In genomic region chr17:58417300-58418092, GRCh38 we compare ENCODE assay signal across 1 cellular context.
A peak's percentile ranks its signal among the peaks of the same experiment; 100 is the strongest.
TF ChIP-seq lines count a peak whose summit lies in the region.

TSS of gene RNF43 (minus strand) at chr17:58417534. CDS start at chr17:58415577, 1,957 bp downstream.

TF ChIP-seq in K562, 482 proteins besides CTCF, POLR2A, EP300 and RAD21 (continued from another document and continues in another):
- TF ChIP-seq SFPQ (IDR thresholded peaks at IDR 0.05; ENCODE audit: low read depth, low read length) (no peak), PTTG1 (tag; IDR thresholded peaks at IDR 0.05; ENCODE audit: low read depth) (no peak), FOXJ3 (CRISPR knock-in tag; IDR thresholded peaks at IDR 0.05) (no peak), TSC22D4 (tag; IDR thresholded peaks at IDR 0.05) (no peak), ARNT (IDR thresholded peaks at IDR 0.05) (peak; percentile 46 to 97; a peak in 2 of 4 replicates), ZNF277 (CRISPR knock-in tag; IDR thresholded peaks at IDR 0.05; ENCODE audit: borderline replicate concordance) (no peak), GTF2E2 (tag; IDR thresholded peaks at IDR 0.05) (no peak), PRDM10 (IDR thresholded peaks at IDR 0.05; ENCODE audit: partially characterized antibody) (peak; percentile 90), TSHZ1 (CRISPR knock-in tag; IDR thresholded peaks at IDR 0.05) (no peak), HOMEZ (CRISPR knock-in tag; IDR thresholded peaks at IDR 0.05) (no peak), HMG20A (CRISPR knock-in tag; conservative IDR thresholded peaks at IDR 0.05) (no peak), XRCC4 (IDR thresholded peaks at IDR 0.05; ENCODE audit: extremely low read depth, insufficient read depth, insufficient read length) (no peak), ZNF436 (CRISPR knock-in tag; IDR thresholded peaks at IDR 0.05) (no peak), ZBTB5 (IDR thresholded peaks at IDR 0.05) (no peak), PTBP1 (IDR thresholded peaks at IDR 0.05; ENCODE audit: low read depth, low read length) (no peak), KLF1 (tag; IDR thresholded peaks at IDR 0.05) (no peak), ZNF707 (CRISPR knock-in tag; conservative IDR thresholded peaks at IDR 0.05) (no peak), KAT2B (IDR thresholded peaks at IDR 0.05; ENCODE audit: low read depth, low read length) (no peak), ATF7 (IDR thresholded peaks at IDR 0.05) (peak; percentile 82), RNF219 (CRISPR knock-in tag; IDR thresholded peaks at IDR 0.05) (no peak), BRCA1 (IDR thresholded peaks at IDR 0.05) (no peak), BRCA1 (CRISPR knock-in tag; IDR thresholded peaks at IDR 0.05) (no peak), SAFB2 (IDR thresholded peaks at IDR 0.05; ENCODE audit: borderline replicate concordance, low read depth, low read length, severe bottlenecking) (no peak), CEBPZ (IDR thresholded peaks at IDR 0.05; ENCODE audit: borderline replicate concordance, low read depth, low read length) (no peak), HMGN3 (IDR thresholded peaks at IDR 0.05; ENCODE audit: borderline replicate concordance, extremely low read depth, insufficient read length, low read depth, low read length) (no peak), NCOA1 (IDR thresholded peaks at IDR 0.05; ENCODE audit: low read depth) (0 out of 2 replicates have a peak, but pooled peaks have one; percentile 55), FOXO4 (CRISPR knock-in tag; IDR thresholded peaks at IDR 0.05) (no peak), ZNF586 (CRISPR knock-in tag; conservative IDR thresholded peaks at IDR 0.05) (no peak), CGGBP1 (CRISPR knock-in tag; IDR thresholded peaks at IDR 0.05) (no peak), YBX1 (IDR thresholded peaks at IDR 0.05) (no peak), ZC3H4 (CRISPR knock-in tag; IDR thresholded peaks at IDR 0.05; ENCODE audit: borderline replicate concordance) (no peak), CREB3 (tag; conservative IDR thresholded peaks at IDR 0.05; ENCODE audit: low read depth) (no peak), MCM7 (IDR thresholded peaks at IDR 0.05) (no peak)
